In the genomic region with DNA sequence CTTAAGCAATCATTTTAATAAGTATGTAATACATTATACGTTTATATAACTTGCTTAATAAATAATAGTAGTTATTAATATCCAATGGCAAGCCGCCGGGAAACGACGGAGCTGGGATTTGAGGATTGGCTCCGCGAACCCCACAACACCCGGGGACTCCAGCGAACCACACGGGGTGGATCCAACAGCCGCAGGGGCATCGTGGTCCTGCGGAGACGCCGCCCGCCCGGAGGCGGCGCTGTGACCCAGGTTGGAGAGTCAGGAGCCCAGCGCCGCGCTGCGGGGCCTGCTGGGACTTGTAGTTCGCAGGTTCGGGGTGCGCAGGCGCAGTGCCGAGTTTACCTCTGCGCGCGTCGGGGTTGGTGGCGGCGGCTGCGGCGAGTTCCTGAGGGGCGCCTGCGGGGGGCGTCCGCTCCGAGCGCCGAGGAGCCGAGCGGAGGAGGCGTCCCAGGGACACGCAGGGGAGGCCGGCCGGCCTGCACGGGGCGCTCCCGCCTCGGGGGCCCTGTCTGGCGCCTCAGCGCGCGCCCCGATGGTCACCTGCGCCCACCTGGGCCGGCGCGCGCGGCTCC, we compare ENCODE assay signal across 1 cellular context.
A peak's percentile ranks its signal among the peaks of the same experiment; 100 is the strongest.
TF ChIP-seq lines count a peak whose summit lies in the region.

Gene ZNF554 (plus strand): TSS at position 329 of the 572 bp plus-strand sequence. CDS start 204 bp downstream, at position 533.

TF ChIP-seq in HepG2, 621 proteins besides CTCF, POLR2A, EP300 and RAD21 (continued from another document and continues in another):
- no peak for TF ChIP-seq MXD3 (CRISPR knock-in tag; IDR thresholded peaks at IDR 0.05)
- 0 out of 2 replicates have a peak, but pooled peaks have one; percentile 56 for TF ChIP-seq ZMYM2 (CRISPR knock-in tag; IDR thresholded peaks at IDR 0.05)
- TF ChIP-seq ZNF24 (IDR thresholded peaks at IDR 0.05), result no peak
- no peak for TF ChIP-seq TOPORS (CRISPR knock-in tag; IDR thresholded peaks at IDR 0.05)
- peak; percentile 80 for TF ChIP-seq ZNF687 (CRISPR knock-in tag; IDR thresholded peaks at IDR 0.05)
- no peak for TF ChIP-seq ZNF615 (CRISPR knock-in tag; IDR thresholded peaks at IDR 0.05; ENCODE audit: borderline replicate concordance)
- no peak for TF ChIP-seq ATAD3A (CRISPR knock-in tag; IDR thresholded peaks at IDR 0.05)
- TF ChIP-seq KDM5B (CRISPR knock-in tag; IDR thresholded peaks at IDR 0.05; ENCODE audit: borderline replicate concordance), result peak; percentile 78; the same call in 1 of the 2 replicates
- TF ChIP-seq MYNN (CRISPR knock-in tag; IDR thresholded peaks at IDR 0.05; ENCODE audit: low read depth), result no peak
- TF ChIP-seq ZNF513 (CRISPR knock-in tag; conservative IDR thresholded peaks at IDR 0.05), result no peak
- TF ChIP-seq ZFP82 (CRISPR knock-in tag; IDR thresholded peaks at IDR 0.05; ENCODE audit: borderline replicate concordance), result no peak; the same call in 1 of the 2 replicates
- TF ChIP-seq LCORL (IDR thresholded peaks at IDR 0.05), result no peak
- TF ChIP-seq LCORL (CRISPR knock-in tag; IDR thresholded peaks at IDR 0.05), result 0 out of 2 replicates have a peak, but pooled peaks have one; percentile 35
- TF ChIP-seq ZKSCAN1 (IDR thresholded peaks at IDR 0.05; ENCODE audit: low read length), result no peak
- TF ChIP-seq, protein P1, sequence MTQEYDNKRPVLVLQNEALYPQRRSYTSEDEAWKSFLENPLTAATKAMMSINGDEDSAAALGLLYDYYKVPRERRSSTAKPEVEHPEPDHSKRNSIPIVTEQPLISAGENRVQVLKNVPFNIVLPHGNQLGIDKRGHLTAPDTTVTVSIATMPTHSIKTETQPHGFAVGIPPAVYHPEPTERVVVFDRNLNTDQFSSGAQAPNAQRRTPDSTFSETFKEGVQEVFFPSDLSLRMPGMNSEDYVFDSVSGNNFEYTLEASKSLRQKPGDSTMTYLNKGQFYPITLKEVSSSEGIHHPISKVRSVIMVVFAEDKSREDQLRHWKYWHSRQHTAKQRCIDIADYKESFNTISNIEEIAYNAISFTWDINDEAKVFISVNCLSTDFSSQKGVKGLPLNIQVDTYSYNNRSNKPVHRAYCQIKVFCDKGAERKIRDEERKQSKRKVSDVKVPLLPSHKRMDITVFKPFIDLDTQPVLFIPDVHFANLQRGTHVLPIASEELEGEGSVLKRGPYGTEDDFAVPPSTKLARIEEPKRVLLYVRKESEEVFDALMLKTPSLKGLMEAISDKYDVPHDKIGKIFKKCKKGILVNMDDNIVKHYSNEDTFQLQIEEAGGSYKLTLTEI (CRISPR knock-in tag; conservative IDR thresholded peaks at IDR 0.05), result no peak
- TF ChIP-seq ZNF280B (CRISPR knock-in tag; IDR thresholded peaks at IDR 0.05; ENCODE audit: borderline replicate concordance), result peak; percentile 38; the same call in 1 of the 2 replicates
- no peak for TF ChIP-seq ATF7 (IDR thresholded peaks at IDR 0.05)
- no peak for TF ChIP-seq ATF7 (CRISPR knock-in tag; IDR thresholded peaks at IDR 0.05)
- TF ChIP-seq ARNTL (CRISPR knock-in tag; IDR thresholded peaks at IDR 0.05), result peak; percentile 69; the same call in 1 of the 2 replicates
- TF ChIP-seq RFX1 (IDR thresholded peaks at IDR 0.05), result no peak
- TF ChIP-seq AGO2 (optimal IDR thresholded peaks at IDR 0.05; ENCODE audit: low read depth, low read length), result no peak
- TF ChIP-seq ZNF782 (CRISPR knock-in tag; IDR thresholded peaks at IDR 0.05; ENCODE audit: borderline replicate concordance), result no peak; the same call in 1 of the 2 replicates
- peak; percentile 50; the same call in 1 of the 2 replicates for TF ChIP-seq PPARG (CRISPR knock-in tag; conservative IDR thresholded peaks at IDR 0.05)
- TF ChIP-seq PHF8 (CRISPR knock-in tag; IDR thresholded peaks at IDR 0.05), result peak; percentile 58; the same call in 1 of the 2 replicates
- TF ChIP-seq ZBTB2 (CRISPR knock-in tag; IDR thresholded peaks at IDR 0.05; ENCODE audit: low read depth), result no peak
- TF ChIP-seq, protein P2, sequence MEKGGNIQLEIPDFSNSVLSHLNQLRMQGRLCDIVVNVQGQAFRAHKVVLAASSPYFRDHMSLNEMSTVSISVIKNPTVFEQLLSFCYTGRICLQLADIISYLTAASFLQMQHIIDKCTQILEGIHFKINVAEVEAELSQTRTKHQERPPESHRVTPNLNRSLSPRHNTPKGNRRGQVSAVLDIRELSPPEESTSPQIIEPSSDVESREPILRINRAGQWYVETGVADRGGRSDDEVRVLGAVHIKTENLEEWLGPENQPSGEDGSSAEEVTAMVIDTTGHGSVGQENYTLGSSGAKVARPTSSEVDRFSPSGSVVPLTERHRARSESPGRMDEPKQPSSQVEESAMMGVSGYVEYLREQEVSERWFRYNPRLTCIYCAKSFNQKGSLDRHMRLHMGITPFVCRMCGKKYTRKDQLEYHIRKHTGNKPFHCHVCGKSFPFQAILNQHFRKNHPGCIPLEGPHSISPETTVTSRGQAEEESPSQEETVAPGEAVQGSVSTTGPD (CRISPR knock-in tag; IDR thresholded peaks at IDR 0.05), result no peak
- TF ChIP-seq, protein P3, sequence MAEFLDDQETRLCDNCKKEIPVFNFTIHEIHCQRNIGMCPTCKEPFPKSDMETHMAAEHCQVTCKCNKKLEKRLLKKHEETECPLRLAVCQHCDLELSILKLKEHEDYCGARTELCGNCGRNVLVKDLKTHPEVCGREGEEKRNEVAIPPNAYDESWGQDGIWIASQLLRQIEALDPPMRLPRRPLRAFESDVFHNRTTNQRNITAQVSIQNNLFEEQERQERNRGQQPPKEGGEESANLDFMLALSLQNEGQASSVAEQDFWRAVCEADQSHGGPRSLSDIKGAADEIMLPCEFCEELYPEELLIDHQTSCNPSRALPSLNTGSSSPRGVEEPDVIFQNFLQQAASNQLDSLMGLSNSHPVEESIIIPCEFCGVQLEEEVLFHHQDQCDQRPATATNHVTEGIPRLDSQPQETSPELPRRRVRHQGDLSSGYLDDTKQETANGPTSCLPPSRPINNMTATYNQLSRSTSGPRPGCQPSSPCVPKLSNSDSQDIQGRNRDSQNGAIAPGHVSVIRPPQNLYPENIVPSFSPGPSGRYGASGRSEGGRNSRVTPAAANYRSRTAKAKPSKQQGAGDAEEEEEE (CRISPR knock-in tag; IDR thresholded peaks at IDR 0.05; ENCODE audit: borderline replicate concordance), result no peak
- no peak for TF ChIP-seq FOSL1 (CRISPR knock-in tag; IDR thresholded peaks at IDR 0.05; ENCODE audit: borderline replicate concordance)
- TF ChIP-seq NFE2 (CRISPR knock-in tag; IDR thresholded peaks at IDR 0.05), result no peak
- no peak for TF ChIP-seq NAIF1 (CRISPR knock-in tag; IDR thresholded peaks at IDR 0.05; ENCODE audit: borderline replicate concordance)
- peak; percentile 69; the same call in 1 of the 2 replicates for TF ChIP-seq RFXAP (CRISPR knock-in tag; IDR thresholded peaks at IDR 0.05; ENCODE audit: borderline replicate concordance)
- peak; percentile 71 for TF ChIP-seq PHF21A (CRISPR knock-in tag; IDR thresholded peaks at IDR 0.05)
- no peak for TF ChIP-seq ZFP62 (CRISPR knock-in tag; IDR thresholded peaks at IDR 0.05)
- TF ChIP-seq CC2D1A (CRISPR knock-in tag; IDR thresholded peaks at IDR 0.05), result no peak
- TF ChIP-seq HNF1A (IDR thresholded peaks at IDR 0.05; ENCODE audit: low read depth), result no peak
- peak; percentile 79 for TF ChIP-seq HNF1A (CRISPR knock-in tag; IDR thresholded peaks at IDR 0.05; ENCODE audit: borderline replicate concordance)
- peak; percentile 59 for TF ChIP-seq PHF20 (CRISPR knock-in tag; IDR thresholded peaks at IDR 0.05)
- TF ChIP-seq XRCC5 (optimal IDR thresholded peaks at IDR 0.05; ENCODE audit: low read length), result peak; percentile 99
- TF ChIP-seq HOXD1 (CRISPR knock-in tag; IDR thresholded peaks at IDR 0.05), result no peak
- no peak for TF ChIP-seq TAF15 (IDR thresholded peaks at IDR 0.05; ENCODE audit: low read depth, low read length, poor library complexity, severe bottlenecking)
